ENCODE assay signal across 8 cellular contexts in the genomic region with DNA sequence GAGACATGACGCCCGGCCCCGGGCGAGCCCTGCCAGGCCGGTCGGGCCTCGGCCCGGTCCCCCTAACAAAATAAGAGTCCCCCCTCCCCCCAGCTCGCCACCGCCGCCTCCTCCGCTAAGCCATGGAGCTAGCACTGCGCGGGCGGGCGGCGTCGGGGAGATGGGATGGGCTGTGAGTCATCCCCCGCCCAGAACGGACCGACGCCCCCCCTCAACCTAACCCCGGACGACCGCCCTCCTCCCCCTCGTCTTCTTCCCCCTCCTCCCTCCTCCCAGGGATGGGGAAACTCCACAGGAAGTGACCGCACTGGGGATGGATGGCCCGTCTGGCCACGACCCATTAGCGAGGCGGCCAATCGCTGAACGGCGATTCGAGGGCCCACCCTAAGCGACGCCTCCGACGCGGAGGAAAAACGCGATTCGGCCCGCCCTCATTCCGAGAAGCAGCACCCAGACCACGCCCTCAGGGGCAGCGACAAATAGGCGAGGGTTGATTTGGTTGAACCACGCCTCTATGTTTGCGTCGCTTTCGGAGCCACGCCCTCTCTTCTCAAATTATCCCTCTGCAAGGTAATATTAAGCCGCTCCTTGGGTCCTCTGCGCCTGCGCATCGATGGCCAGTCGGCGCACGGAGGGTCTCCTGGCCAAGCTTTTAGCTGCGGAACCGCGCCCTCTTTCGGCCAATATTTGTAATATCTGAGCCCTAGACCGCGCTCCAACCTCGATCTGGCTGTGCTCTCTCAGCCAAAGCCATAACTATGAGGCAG. TPM values are rescaled to one million over a fixed set of nuclear protein-coding genes. Genes with fewer than 3 reads are reported as not detected.
A peak's percentile ranks its signal among the peaks of the same experiment; 100 is the strongest.
DNase-seq lines count a peak whose midpoint lies in the region; ATAC-seq and TF ChIP-seq lines count a peak whose summit lies in the region.

A gene with protein sequence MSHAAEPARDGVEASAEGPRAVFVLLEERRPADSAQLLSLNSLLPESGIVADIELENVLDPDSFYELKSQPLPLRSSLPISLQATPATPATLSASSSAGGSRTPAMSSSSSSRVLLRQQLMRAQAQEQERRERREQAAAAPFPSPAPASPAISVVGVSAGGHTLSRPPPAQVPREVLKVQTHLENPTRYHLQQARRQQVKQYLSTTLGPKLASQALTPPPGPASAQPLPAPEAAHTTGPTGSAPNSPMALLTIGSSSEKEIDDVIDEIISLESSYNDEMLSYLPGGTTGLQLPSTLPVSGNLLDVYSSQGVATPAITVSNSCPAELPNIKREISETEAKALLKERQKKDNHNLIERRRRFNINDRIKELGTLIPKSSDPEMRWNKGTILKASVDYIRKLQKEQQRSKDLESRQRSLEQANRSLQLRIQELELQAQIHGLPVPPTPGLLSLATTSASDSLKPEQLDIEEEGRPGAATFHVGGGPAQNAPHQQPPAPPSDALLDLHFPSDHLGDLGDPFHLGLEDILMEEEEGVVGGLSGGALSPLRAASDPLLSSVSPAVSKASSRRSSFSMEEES (minus strand): TSS at position 138 of the 767 bp plus-strand sequence. CDS start 131 bp downstream, at position 7.

- H3K36me3 ChIP-seq in left lung = peaks cover 0 to 11% of the 10 kb centered on the region in 2 donors

- H3K4me3 ChIP-seq in left lung = peak within 1 kb of the TSS; percentile 57 to 70

- H3K4me3 Mint-ChIP-seq in CD14-positive monocyte = peak within 1 kb of the TSS; percentile 91 to 95
- H3K4me3 Mint-ChIP-seq in dendritic cell treated with granulocyte-macrophage colony-stimulating factor and Interleukin-4, amounts not matched to agents 40 ng/mL and 50 ng/mL, for 4 days = peak within 1 kb of the TSS; percentile 90

- H3K27ac ChIP-seq in left lung = peak within 1 kb of the TSS; percentile 93 to 96

- H3K4me1 ChIP-seq in left lung = peaks cover 11 to 25% of the 10 kb centered on the region in 2 donors

- DNase-seq in CD14-positive monocyte (ENCODE audit: low spot score) = peak; percentile 98
- DNase-seq in NCI-H774 (lab: John Stamatoyannopoulos, UW) = peak; percentile 92
- peak; percentile 93 to 95 for DNase-seq in activated CD4-positive, alpha-beta T cell treated with anti-CD3 and anti-CD28 coated beads, Interleukin-2, amount 50 U/mL, for 4 hours
- DNase-seq in left lung = peak; percentile 95 to 98
- DNase-seq in stimulated activated CD4-positive, alpha-beta T cell treated with anti-CD3 and anti-CD28 coated beads, Interleukin-2, amount 100 ng/mL, for 48 hours = peak; percentile 86 to 87

- peaks cover 12 to 17% of the 10 kb centered on the region in 2 donors for H3K36me3 Mint-ChIP-seq in CD14-positive monocyte
- peaks cover 37% of the 10 kb centered on the region for H3K36me3 Mint-ChIP-seq in dendritic cell treated with granulocyte-macrophage colony-stimulating factor and Interleukin-4, amounts not matched to agents 40 ng/mL and 50 ng/mL, for 4 days (ENCODE audit: low read depth)

- peaks cover 0 to 13% (median 0%) of the 10 kb centered on the region in 3 donors for H3K27me3 Mint-ChIP-seq in CD14-positive monocyte (ENCODE audit: low read depth in 3 of 3)
- H3K27me3 Mint-ChIP-seq in dendritic cell treated with granulocyte-macrophage colony-stimulating factor and Interleukin-4, amounts not matched to agents 40 ng/mL and 50 ng/mL, for 4 days = no peaks in the 10 kb centered on the region

- intact Hi-C loops in CD14-positive monocyte (cut with micrococcal nuclease) (loop anchor here (5.0 to 10.0 kb wide), 4 partner anchors 41 to 149 kb away; a partner anchor contains a TSS), left lung (cut with DNase I) (no loop called here)
- intact Hi-C loops in dendritic cell treated with granulocyte-macrophage colony-stimulating factor and Interleukin-4, amounts not matched to agents 40 ng/mL and 50 ng/mL, for 4 days (cut with micrococcal nuclease) = loop anchor here (1.0 to 10.0 kb wide), 3 partner anchors 41 to 126 kb away; a partner anchor contains a TSS

- H3K9me3 ChIP-seq in left lung = no peaks in the 10 kb centered on the region

- ATAC-seq in GM19397 (IDR thresholded peaks at IDR 0.05; ENCODE audit: unreplicated experiment) (peak; percentile 93), HG03571 (IDR thresholded peaks at IDR 0.05; ENCODE audit: unreplicated experiment) (peak; percentile 84), left lung (peak; percentile 87)

- peaks cover 0 to 21% (median 3%) of the 10 kb centered on the region in 7 donors for H3K9me3 Mint-ChIP-seq in CD14-positive monocyte
- no peaks in the 10 kb centered on the region for H3K9me3 Mint-ChIP-seq in dendritic cell treated with granulocyte-macrophage colony-stimulating factor and Interleukin-4, amounts not matched to agents 40 ng/mL and 50 ng/mL, for 4 days

- peak; percentile 57 for TF ChIP-seq CTCF in CD14-positive monocyte (IDR thresholded peaks at IDR 0.05)
- TF ChIP-seq CTCF in left lung (IDR thresholded peaks at IDR 0.05) = peak; percentile 29 to 47

- H3K27ac Mint-ChIP-seq in CD14-positive monocyte = peak within 1 kb of the TSS; percentile 94 to 97 (median 96)
- peak within 1 kb of the TSS; percentile 94 for H3K27ac Mint-ChIP-seq in dendritic cell treated with granulocyte-macrophage colony-stimulating factor and Interleukin-4, amounts not matched to agents 40 ng/mL and 50 ng/mL, for 4 days

- H3K4me1 Mint-ChIP-seq in CD14-positive monocyte = peaks cover 42% of the 10 kb centered on the region
- peaks cover 29% of the 10 kb centered on the region for H3K4me1 Mint-ChIP-seq in dendritic cell treated with granulocyte-macrophage colony-stimulating factor and Interleukin-4, amounts not matched to agents 40 ng/mL and 50 ng/mL, for 4 days (ENCODE audit: low read depth)

- no peaks in the 10 kb centered on the region for H3K27me3 ChIP-seq in left lung

RNA-seq across cellular contexts. Expression of the gene that starts here (rescaled TPM):
- 10 to 100 TPM; 12.8 to 22.0 TPM for polyA plus RNA-seq in CD14-positive monocyte
- 10 to 100 TPM; 48.0 to 63.5 TPM for total RNA-seq in left lung

Comparison
In these comparisons a context has a peak if more than half of its experiments do, and no peak if none do; other contexts are left out.
1. Peak in every context shown above with its lines: DNase-seq, ATAC-seq, H3K4me3 ChIP-seq and H3K27ac ChIP-seq.
2. intact Hi-C loops: an anchor here in CD14-positive monocyte (5.0 to 10.0 kb wide) and dendritic cell treated with granulocyte-macrophage colony-stimulating factor and Interleukin-4, amounts not matched to agents 40 ng/mL and 50 ng/mL, for 4 days (1.0 to 10.0 kb wide); none called in left lung.